In the genomic region with DNA sequence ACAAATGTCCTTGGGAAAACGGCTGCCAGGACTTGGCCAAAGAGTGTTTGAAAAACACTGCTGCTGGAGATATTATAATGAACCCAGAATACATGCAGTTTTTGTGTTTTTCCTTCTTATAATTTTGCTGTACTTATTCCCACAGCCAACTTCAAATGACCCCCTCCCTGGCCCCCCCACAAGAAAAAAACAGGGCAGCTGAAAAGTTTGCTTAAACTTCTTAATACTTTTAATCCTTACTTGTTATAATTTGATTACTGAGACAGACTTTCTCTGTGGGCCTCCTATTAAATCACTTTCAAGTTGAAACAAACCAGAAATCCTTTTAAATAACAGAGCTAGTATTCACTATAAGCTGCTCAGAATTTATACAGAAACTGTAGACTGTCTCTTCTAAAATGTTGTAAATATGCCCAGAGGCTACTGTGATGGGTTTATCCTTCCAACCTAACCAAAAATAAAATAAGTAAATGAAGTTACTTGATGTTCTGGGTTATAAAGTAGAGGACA, we compare ENCODE assay signal across 16 cellular contexts.
DNase-seq lines count a peak whose midpoint lies in the region; ATAC-seq and TF ChIP-seq lines count a peak whose summit lies in the region.
"Had no signal": no experiment of that assay in that cellular context is flagged by ENCODE, and none has a peak within 500 bp of the region (broad histone marks: within the 10 kb centered on the region; RNA-seq: fewer than 3 reads in every experiment).

No MANE protein-coding gene starts in this region.

- H3F3A ChIP-seq in smooth muscle cell (ENCODE audit: low read depth) = no peaks in the 10 kb centered on the region

- WGBS in smooth muscle cell (ENCODE audit: low lambda C conversion rate) = 41% methylated on average over 1 of the region's 1 CpG

- H3K27me3 Mint-ChIP-seq in nephron (ENCODE audit: low read depth) = no peaks in the 10 kb centered on the region
- peaks cover 1% of the 10 kb centered on the region; the same call in 1 of the 2 replicates for H3K27me3 Mint-ChIP-seq in HFFc6 (ENCODE audit: insufficient read depth)
- peaks cover 1% of the 10 kb centered on the region for H3K27me3 Mint-ChIP-seq in activated CD4-positive, alpha-beta memory T cell treated with anti-CD3 and anti-CD28 coated beads, Interleukin-2, amount 10 ng/mL, durations not matched to agents 7 days and 5 days
- H3K27me3 Mint-ChIP-seq: CD8-positive, alpha-beta memory T cell had no signal

- H3K79me2 ChIP-seq in smooth muscle cell (ENCODE audit: low read depth) = no peaks in the 10 kb centered on the region

- no peaks in the 10 kb centered on the region for H3K4me1 ChIP-seq in HUES6 (ENCODE audit: control insufficient read depth, insufficient read depth, low read length)
- peaks cover 25% of the 10 kb centered on the region for H3K4me1 ChIP-seq in smooth muscle cell (ENCODE audit: low read depth)
- H3K4me1 ChIP-seq: BLaER1 had no signal

- H2AFZ ChIP-seq in smooth muscle cell (ENCODE audit: low read depth) = peak overlapping the region; percentile 58
- H2AFZ ChIP-seq: GM23338 had no signal

- H3K4me3 Mint-ChIP-seq in nephron = no peak overlapping the region
- no peak overlapping the region for H3K4me3 Mint-ChIP-seq in HFFc6
- no peak overlapping the region for H3K4me3 Mint-ChIP-seq in activated CD4-positive, alpha-beta memory T cell treated with anti-CD3 and anti-CD28 coated beads, Interleukin-2, amount 10 ng/mL, durations not matched to agents 7 days and 5 days
- H3K4me3 Mint-ChIP-seq: CD8-positive, alpha-beta memory T cell; GM23338 had no signal

- no peaks in the 10 kb centered on the region for H3K27me3 ChIP-seq in HUES6 (ENCODE audit: control insufficient read depth, insufficient read depth, low read length)
- no peaks in the 10 kb centered on the region for H3K27me3 ChIP-seq in smooth muscle cell (ENCODE audit: low read depth)
- H3K27me3 ChIP-seq: BLaER1 had no signal

- H3K4me2 ChIP-seq in smooth muscle cell = peak overlapping the region; percentile 46
- H3K4me2 ChIP-seq: BLaER1, GM23338 had no signal

- no peak for TF ChIP-seq CTCF in nephron (IDR thresholded peaks at IDR 0.05; ENCODE audit: unreplicated experiment in 3 of 3)
- no peak for TF ChIP-seq CTCF in smooth muscle cell (IDR thresholded peaks at IDR 0.05; ENCODE audit: borderline replicate concordance, insufficient read depth, poor library complexity, severe bottlenecking)
- no peak for TF ChIP-seq CTCF in HFFc6 (IDR thresholded peaks at IDR 0.05)

- no peak overlapping the region for H3K9ac ChIP-seq in HUES6 (ENCODE audit: low read length)
- H3K9ac ChIP-seq in smooth muscle cell (ENCODE audit: low read depth) = no peak overlapping the region
- H3K9ac ChIP-seq: BLaER1 had no signal

- H3K4me3 ChIP-seq in HUES6 (ENCODE audit: low read depth, low read length) = no peak overlapping the region
- H3K4me3 ChIP-seq in smooth muscle cell = no peak overlapping the region
- H3K4me3 ChIP-seq: BLaER1, GM12878, GM23338 had no signal

- H3K27ac ChIP-seq in HUES6 (ENCODE audit: low read depth, low read length) = 0 out of 2 replicates have a peak overlapping the region, but pooled peaks have one; percentile 26
- H3K27ac ChIP-seq in smooth muscle cell (ENCODE audit: low read depth) = peak overlapping the region; percentile 37
- H3K27ac ChIP-seq: BLaER1 had no signal

- H3K36me3 ChIP-seq in HUES6 (ENCODE audit: control insufficient read depth, insufficient read depth, low read length) = no peaks in the 10 kb centered on the region
- no peaks in the 10 kb centered on the region for H3K36me3 ChIP-seq in smooth muscle cell (ENCODE audit: low read depth)
- H3K36me3 ChIP-seq: BLaER1 had no signal

- no peaks in the 10 kb centered on the region for H4K20me1 ChIP-seq in smooth muscle cell (ENCODE audit: low read depth)
- H4K20me1 ChIP-seq: BLaER1 had no signal

- H3K9me3 Mint-ChIP-seq in nephron (no peaks in the 10 kb centered on the region), HFFc6 (no peaks in the 10 kb centered on the region)
- H3K9me3 Mint-ChIP-seq in activated CD4-positive, alpha-beta memory T cell treated with anti-CD3 and anti-CD28 coated beads, Interleukin-2, amount 10 ng/mL, durations not matched to agents 7 days and 5 days = peaks cover 5% of the 10 kb centered on the region

- CTCF ChIA-PET in activated CD4-positive, alpha-beta memory T cell treated with anti-CD3 and anti-CD28 coated beads, Interleukin-2, amount 10 ng/mL, durations not matched to agents 7 days and 5 days (lab: Charles Lee) = no interaction called here

- DNase-seq in SK-N-DZ (ENCODE audit: low spot score) = peak; percentile 27
- DNase-seq in smooth muscle cell (lab: John Stamatoyannopoulos, UW; ENCODE audit: unreplicated experiment) = no peak
- no peak for DNase-seq in HFFc6
- no peak for DNase-seq in activated CD4-positive, alpha-beta memory T cell treated with anti-CD3 and anti-CD28 coated beads, Interleukin-2, amount 10 ng/mL, durations not matched to agents 7 days and 5 days
- DNase-seq: AML-193; CD8-positive, alpha-beta memory T cell; DMS79; H7; IMR-90; KBM-7 had no signal

- H3K27ac Mint-ChIP-seq in nephron (peak overlapping the region in 2 of 3 experiments; percentile 37 to 61), HFFc6 (no peak overlapping the region)
- no peak overlapping the region for H3K27ac Mint-ChIP-seq in activated CD4-positive, alpha-beta memory T cell treated with anti-CD3 and anti-CD28 coated beads, Interleukin-2, amount 10 ng/mL, durations not matched to agents 7 days and 5 days
- H3K27ac Mint-ChIP-seq: CD8-positive, alpha-beta memory T cell; GM23338 had no signal

- POLR2A ChIA-PET in activated CD4-positive, alpha-beta memory T cell treated with anti-CD3 and anti-CD28 coated beads, Interleukin-2, amount 10 ng/mL, durations not matched to agents 7 days and 5 days (lab: Charles Lee) = no interaction called here

- H3K4me1 Mint-ChIP-seq in nephron (no peaks in the 10 kb centered on the region), HFFc6 (ENCODE audit: low read depth) (no peaks in the 10 kb centered on the region; the same call in 1 of the 2 replicates)
- H3K4me1 Mint-ChIP-seq in activated CD4-positive, alpha-beta memory T cell treated with anti-CD3 and anti-CD28 coated beads, Interleukin-2, amount 10 ng/mL, durations not matched to agents 7 days and 5 days = no peaks in the 10 kb centered on the region
- H3K4me1 Mint-ChIP-seq: CD8-positive, alpha-beta memory T cell had no signal

- no peaks in the 10 kb centered on the region for H3K36me3 Mint-ChIP-seq in nephron (ENCODE audit: low read depth)
- no peaks in the 10 kb centered on the region for H3K36me3 Mint-ChIP-seq in HFFc6 (ENCODE audit: low read depth)
- H3K36me3 Mint-ChIP-seq in activated CD4-positive, alpha-beta memory T cell treated with anti-CD3 and anti-CD28 coated beads, Interleukin-2, amount 10 ng/mL, durations not matched to agents 7 days and 5 days (ENCODE audit: low read depth) = no peaks in the 10 kb centered on the region
- H3K36me3 Mint-ChIP-seq: CD8-positive, alpha-beta memory T cell had no signal

- no peak for ATAC-seq in GM21529 (IDR thresholded peaks at IDR 0.05; ENCODE audit: unreplicated experiment)
- ATAC-seq: GM12878, GM23338 had no signal

- H3K9me3 ChIP-seq in HUES6 (ENCODE audit: control insufficient read depth, insufficient read depth, low read depth, low read length) = no peaks in the 10 kb centered on the region
- H3K9me3 ChIP-seq in smooth muscle cell (replicated peaks; ENCODE audit: low read depth) = no peaks in the 10 kb centered on the region
- H3K9me3 ChIP-seq: BLaER1 had no signal

Comparison
In these comparisons a context has a peak if more than half of its experiments do, and no peak if none do; other contexts are left out.
1. H3K27ac Mint-ChIP-seq: peak in nephron (2 of 3); none in HFFc6 (single experiment) and activated CD4-positive, alpha-beta memory T cell treated with anti-CD3 and anti-CD28 coated beads, Interleukin-2, amount 10 ng/mL, durations not matched to agents 7 days and 5 days (single experiment).